In the genomic region with DNA sequence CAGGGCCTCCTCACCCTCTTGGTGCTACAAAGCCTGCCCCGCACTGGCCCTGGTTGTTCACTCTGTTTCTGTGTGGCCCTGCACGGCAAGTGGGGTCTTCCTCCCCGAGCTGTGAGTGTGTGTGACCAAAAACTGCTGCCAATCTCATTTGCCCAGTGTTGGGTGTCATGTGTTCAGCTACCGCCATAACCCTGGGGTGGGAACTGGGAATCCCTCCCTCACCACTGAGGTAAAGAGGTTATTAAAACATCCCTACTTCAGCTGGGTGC, we compare ENCODE assay signal across 15 cellular contexts. TPM values are rescaled to one million over a fixed set of nuclear protein-coding genes. Genes with fewer than 3 reads are reported as not detected.
A peak's percentile ranks its signal among the peaks of the same experiment; 100 is the strongest.
DNase-seq lines count a peak whose midpoint lies in the region; ATAC-seq, FAIRE-seq and TF ChIP-seq lines count a peak whose summit lies in the region.
"Had no signal": no experiment of that assay in that cellular context is flagged by ENCODE, and none has a peak within 500 bp of the region (broad histone marks: within the 10 kb centered on the region; RNA-seq: fewer than 3 reads in every experiment).

No MANE protein-coding gene starts in this region.

- no peak overlapping the region for H3K4ac ChIP-seq in H1 (replicated peaks; ENCODE audit: insufficient read length, low read depth, low read length)

- ATAC-seq in activated T-helper 17 cell treated with anti-CD3 and anti-CD28 coated beads, Interleukin-2, amount 50 U/mL, for 72 hours (replicated peaks): no peak

- peak; percentile 37 for DNase-seq in Daoy (ENCODE audit: low read depth)
- no peak for DNase-seq in SJCRH30
- DNase-seq in H1 (ENCODE audit: low read depth in 1 of 2, low spot score in 2 of 2): no peak
- DNase-seq in osteoblast (ENCODE audit: insufficient read length, low spot score, missing footprints): no peak
- no peak for DNase-seq in endodermal cell
- DNase-seq in effector CD4-positive, alpha-beta T cell: no peak
- DNase-seq in activated CD4-positive, alpha-beta T cell treated with anti-CD3 and anti-CD28 coated beads, Interleukin-2, amount 50 U/mL, for 1 hour: no peak
- DNase-seq: AML-193, COR-L47, GF-D8, GOT3, KG1, NCI-H1694 treated with DMSO at 0.1 percent for 48 hours, NCI-H2107 had no signal

- no peaks in the 10 kb centered on the region for H4K20me1 ChIP-seq in H1 (replicated peaks in 1 of 2; ENCODE audit: control insufficient read depth in 1 of 2, insufficient read depth in 2 of 2, low read length in 2 of 2)
- H4K20me1 ChIP-seq in osteoblast (ENCODE audit: insufficient read depth, low read length): no peaks in the 10 kb centered on the region

- H3K36me3 ChIP-seq in SJCRH30: no peaks in the 10 kb centered on the region
- no peaks in the 10 kb centered on the region for H3K36me3 ChIP-seq in H1 (ENCODE audit: control insufficient read depth in 2 of 4, insufficient read depth in 4 of 4, low read length in 3 of 4)
- H3K36me3 ChIP-seq in osteoblast (ENCODE audit: insufficient read depth, low read length): no peaks in the 10 kb centered on the region
- H3K36me3 ChIP-seq in endodermal cell (ENCODE audit: control insufficient read depth, insufficient read depth, low read length): no peaks in the 10 kb centered on the region

- H3K4me3 Mint-ChIP-seq in endodermal cell: no peak overlapping the region
- H3K4me3 Mint-ChIP-seq in activated T-helper 17 cell treated with anti-CD3 and anti-CD28 coated beads, Interleukin-2, amount 50 U/mL, for 72 hours: no peak overlapping the region

- H2AK5ac ChIP-seq in H1 (ENCODE audit: low read depth, low read length): no peak overlapping the region

- no peak overlapping the region for H2BK5ac ChIP-seq in H1 (ENCODE audit: low read depth, low read length)

- no peak overlapping the region for H2BK120ac ChIP-seq in H1 (replicated peaks; ENCODE audit: low read depth, low read length)

- CTCF ChIA-PET in H1 (lab: Charles Lee; ENCODE audit: partially characterized antibody): interaction anchor here (0.6 to 0.7 kb wide), 2 partner anchors 553 to 915 kb away, joined by 3 read pairs; no protein-coding TSS in a partner anchor

- no peak overlapping the region for H3K14ac ChIP-seq in H1 (ENCODE audit: insufficient read length)

- no peaks in the 10 kb centered on the region for H3K36me3 Mint-ChIP-seq in endodermal cell (ENCODE audit: low read depth)
- H3K36me3 Mint-ChIP-seq in activated T-helper 17 cell treated with anti-CD3 and anti-CD28 coated beads, Interleukin-2, amount 50 U/mL, for 72 hours (ENCODE audit: low read depth): no peaks in the 10 kb centered on the region

- H3K27ac Mint-ChIP-seq in endodermal cell: no peak overlapping the region
- H3K27ac Mint-ChIP-seq in activated T-helper 17 cell treated with anti-CD3 and anti-CD28 coated beads, Interleukin-2, amount 50 U/mL, for 72 hours: no peak overlapping the region

- no peaks in the 10 kb centered on the region for H3K79me1 ChIP-seq in H1 (ENCODE audit: low read depth, low read length)

- no peak overlapping the region for H3K4me2 ChIP-seq in H1 (ENCODE audit: insufficient read depth in 1 of 2, low read depth in 2 of 2, low read length in 2 of 2)
- peak overlapping the region; percentile 71 for H3K4me2 ChIP-seq in osteoblast (ENCODE audit: insufficient read depth, low read length)

- H3K9me3 ChIP-seq in SJCRH30 (replicated peaks): no peaks in the 10 kb centered on the region
- no peaks in the 10 kb centered on the region for H3K9me3 ChIP-seq in H1 (ENCODE audit: insufficient read depth in 2 of 2, low read depth in 1 of 2, low read length in 1 of 2)
- no peaks in the 10 kb centered on the region for H3K9me3 ChIP-seq in osteoblast (ENCODE audit: low read depth, low read length)
- no peaks in the 10 kb centered on the region for H3K9me3 ChIP-seq in endodermal cell (ENCODE audit: control insufficient read depth, low read length)

- H3K18ac ChIP-seq in H1 (ENCODE audit: extremely low read depth, low read length): no peak overlapping the region

- no peak overlapping the region for H3K9ac ChIP-seq in H1 (replicated peaks in 1 of 4; ENCODE audit: extremely low read depth in 1 of 4, low read depth in 3 of 4, low read length in 3 of 4)
- no peak overlapping the region for H3K9ac ChIP-seq in endodermal cell (ENCODE audit: extremely low read depth, low read length, poor library complexity, severe bottlenecking)

- TF ChIP-seq RAD21 in H1 (IDR thresholded peaks at IDR 0.05 in 1 of 2, conservative IDR thresholded peaks at IDR 0.05 in 1 of 2; ENCODE audit: low read depth in 2 of 2, low read length in 2 of 2): no peak

- no peaks in the 10 kb centered on the region for H3K79me2 ChIP-seq in H1 (ENCODE audit: control insufficient read depth in 1 of 2, insufficient read depth in 2 of 2, low read length in 2 of 2)
- H3K79me2 ChIP-seq in osteoblast (ENCODE audit: insufficient read depth, low read length): no peaks in the 10 kb centered on the region

- POLR2A ChIA-PET in H1 (lab: Charles Lee; ENCODE audit: partially characterized antibody): no interaction called here

- H3K27me3 ChIP-seq in SJCRH30: no peaks in the 10 kb centered on the region
- no peaks in the 10 kb centered on the region for H3K27me3 ChIP-seq in H1 (replicated peaks in 1 of 4; ENCODE audit: control insufficient read depth in 3 of 4, extremely low read depth in 1 of 4, insufficient read depth in 3 of 4, low read length in 3 of 4)
- H3K27me3 ChIP-seq in osteoblast (ENCODE audit: insufficient read depth, low read length): no peaks in the 10 kb centered on the region
- H3K27me3 ChIP-seq in endodermal cell (ENCODE audit: control insufficient read depth, insufficient read depth, low read length, poor library complexity, severe bottlenecking): no peaks in the 10 kb centered on the region

- H4K5ac ChIP-seq in H1 (ENCODE audit: insufficient read length, low read depth, low read length): no peak overlapping the region

- H3K23me2 ChIP-seq in H1 (ENCODE audit: low read depth, low read length): no peaks in the 10 kb centered on the region

- H3K4me1 Mint-ChIP-seq in endodermal cell: no peaks in the 10 kb centered on the region
- H3K4me1 Mint-ChIP-seq in activated T-helper 17 cell treated with anti-CD3 and anti-CD28 coated beads, Interleukin-2, amount 50 U/mL, for 72 hours: no peaks in the 10 kb centered on the region

- no peak overlapping the region for H3K23ac ChIP-seq in H1 (ENCODE audit: insufficient read length)

- H4K8ac ChIP-seq in H1 (ENCODE audit: extremely low read depth, insufficient read depth, low read length): peak overlapping the region; percentile 28; the same call in 1 of the 2 replicates

- 90% methylated on average over 4 of the region's 4 CpGs; no CpG with 5 or more reads in 1 of the 2 experiments for WGBS in H1 (ENCODE audit: extremely low coverage in 1 of 2, insufficient coverage in 1 of 2, insufficient read length in 1 of 2, insufficient replicate concordance in 2 of 2, low coverage in 1 of 2, low lambda C conversion rate in 2 of 2, missing lambda C conversion rate in 1 of 2), 2 experiments
- 90 to 96% methylated on average over 4 of the region's 4 CpGs for WGBS in endodermal cell (ENCODE audit: insufficient coverage in 1 of 2, insufficient read length in 1 of 2), 2 experiments

- TF ChIP-seq EP300 in H1 (IDR thresholded peaks at IDR 0.05; ENCODE audit: borderline replicate concordance in 1 of 2, low read depth in 2 of 2, low read length in 2 of 2): no peak

- TF ChIP-seq CTCF in H1 (IDR thresholded peaks at IDR 0.05; ENCODE audit: control extremely low read depth in 1 of 3, insufficient read depth in 1 of 3, low read depth in 1 of 3, low read length in 3 of 3) (no peak), osteoblast (IDR thresholded peaks at IDR 0.05; ENCODE audit: extremely low read depth, low read depth, low read length) (no peak), endodermal cell (conservative IDR thresholded peaks at IDR 0.05) (no peak)

- H3K27ac ChIP-seq in SJCRH30: peak overlapping the region; percentile 64
- no peak overlapping the region for H3K27ac ChIP-seq in H1 (ENCODE audit: low read depth, low read length)
- peak overlapping the region; percentile 47 for H3K27ac ChIP-seq in osteoblast (ENCODE audit: low read depth, low read length)
- no peak overlapping the region for H3K27ac ChIP-seq in endodermal cell (ENCODE audit: low read depth, low read length)

- H2BK12ac ChIP-seq in H1 (ENCODE audit: low read depth, low read length): peak overlapping the region; percentile 23; the same call in 1 of the 2 replicates

- H3K27me3 Mint-ChIP-seq in endodermal cell (ENCODE audit: insufficient read depth): peaks cover 2% of the 10 kb centered on the region
- no peaks in the 10 kb centered on the region for H3K27me3 Mint-ChIP-seq in activated T-helper 17 cell treated with anti-CD3 and anti-CD28 coated beads, Interleukin-2, amount 50 U/mL, for 72 hours

- H2AFZ ChIP-seq in H1 (ENCODE audit: low read length) (no peak overlapping the region), osteoblast (ENCODE audit: low read length) (no peak overlapping the region)

- no peaks in the 10 kb centered on the region for H3K9me3 Mint-ChIP-seq in endodermal cell
- H3K9me3 Mint-ChIP-seq in activated T-helper 17 cell treated with anti-CD3 and anti-CD28 coated beads, Interleukin-2, amount 50 U/mL, for 72 hours: no peaks in the 10 kb centered on the region

- no peak overlapping the region for H2BK15ac ChIP-seq in H1 (ENCODE audit: low read length)

- TF ChIP-seq POLR2A in H1 (IDR thresholded peaks at IDR 0.05; ENCODE audit: control extremely low read depth in 1 of 2, low read depth in 2 of 2, low read length in 2 of 2): no peak

- H3K4me1 ChIP-seq in SJCRH30: peaks cover 34% of the 10 kb centered on the region
- no peaks in the 10 kb centered on the region for H3K4me1 ChIP-seq in H1 (replicated peaks in 1 of 4; ENCODE audit: control insufficient read depth in 3 of 4, insufficient read depth in 4 of 4, low read length in 3 of 4)
- H3K4me1 ChIP-seq in osteoblast (ENCODE audit: insufficient read depth, low read length): peaks cover 20% of the 10 kb centered on the region
- H3K4me1 ChIP-seq in endodermal cell (ENCODE audit: control insufficient read depth, insufficient read depth, low read length): no peaks in the 10 kb centered on the region

- no peak overlapping the region for H3K56ac ChIP-seq in H1 (replicated peaks; ENCODE audit: insufficient read length, low read depth, low read length)

- no peak for FAIRE-seq in H1 (lab: Jason Lieb, UNC)

- H3K4me3 ChIP-seq in SJCRH30: no peak overlapping the region
- H3K4me3 ChIP-seq in H1 (ENCODE audit: extremely low read depth in 1 of 4, insufficient read depth in 2 of 4, low read depth in 3 of 4, low read length in 4 of 4): no peak overlapping the region
- H3K4me3 ChIP-seq in osteoblast (ENCODE audit: insufficient read depth, low read length): no peak overlapping the region
- H3K4me3 ChIP-seq in endodermal cell (ENCODE audit: low read length): no peak overlapping the region

- H2BK20ac ChIP-seq in H1 (ENCODE audit: low read length): no peak overlapping the region

- H4K91ac ChIP-seq in H1 (replicated peaks; ENCODE audit: insufficient read length, low read length): no peak overlapping the region

RNA-seq across cellular contexts. Expression of gene P2RX4, which starts 20.1 kb away (rescaled TPM):
- 7.8 and 11.7 TPM in 2 replicates for total RNA-seq in Daoy (2014; rRNA removed; shearing (Covaris generic))
- total RNA-seq in SJCRH30 (2014; rRNA removed; shearing (Covaris generic)): 5.7 and 6.1 TPM in 2 replicates
- 7.1 and 9.5 TPM in 2 replicates for total RNA-seq in H1 (2021; fragmentation: NEBNext Ultra II Directional; extraction: Animal tissue kit (Norgen Biotek cat#: 25700))
- polyA plus RNA-seq in H1 (2011; rRNA removed): 12.2 and 21.4 TPM in 2 replicates
- 13.8 TPM for polyA plus RNA-seq in H1 (2011; cell fraction: cytosol; rRNA removed)
- polyA plus RNA-seq in H1 (2011; cell fraction: nucleus; rRNA removed): 22.4 TPM
- 4.5 to 12.1 TPM (median 9.5 TPM) in 4 replicates for polyA plus RNA-seq in H1 (2012, experiment 1 of 2)
- 6.1 TPM for polyA plus RNA-seq in H1 (2012, experiment 2 of 2)
- polyA plus RNA-seq in H1 (2013, experiment 1 of 2): 7.9 TPM
- polyA plus RNA-seq in H1 (2013, experiment 2 of 2): 9.9 TPM
- 16.2 and 17.6 TPM in 2 replicates for polyA minus RNA-seq in H1 (2011; rRNA and poly(A)+ RNA removed)
- polyA minus RNA-seq in H1 (2011; cell fraction: cytosol; rRNA and poly(A)+ RNA removed): 5.0 TPM
- polyA minus RNA-seq in H1 (2011; cell fraction: nucleus; rRNA and poly(A)+ RNA removed): 10.2 TPM
- total RNA-seq in osteoblast: 22.1 and 23.5 TPM in 2 replicates
- 10 to 100 TPM; 11.5 to 21.1 TPM for total RNA-seq in endodermal cell
- polyA plus RNA-seq in endodermal cell (2013, experiment 1 of 2): 14.6 TPM
- 13.8 TPM for polyA plus RNA-seq in endodermal cell (2013, experiment 2 of 2)
- 10 to 100 TPM; 31.6 to 45.3 TPM for total RNA-seq in activated T-helper 17 cell treated with anti-CD3 and anti-CD28 coated beads, Interleukin-2, amount 50 U/mL, for 72 hours

RNA-seq across cellular contexts. Expression of gene P2RX7, which starts 57.1 kb away (rescaled TPM):
- 0.57 and 1.3 TPM in 2 replicates for total RNA-seq in Daoy (2014; rRNA removed; shearing (Covaris generic))
- total RNA-seq in SJCRH30 (2014; rRNA removed; shearing (Covaris generic)): 1.3 and 2.5 TPM in 2 replicates
- total RNA-seq in H1 (2021; fragmentation: NEBNext Ultra II Directional; extraction: Animal tissue kit (Norgen Biotek cat#: 25700)): 0.42 and 0.56 TPM in 2 replicates
- 0.16 and 0.38 TPM in 2 replicates for polyA plus RNA-seq in H1 (2011; rRNA removed)
- 0.23 TPM for polyA plus RNA-seq in H1 (2011; cell fraction: cytosol; rRNA removed)
- polyA plus RNA-seq in H1 (2011; cell fraction: nucleus; rRNA removed): 0.19 TPM
- polyA plus RNA-seq in H1 (2012, experiment 1 of 2): 0.19 to 0.64 TPM (median 0.37 TPM) in 4 replicates
- 0.17 TPM for polyA plus RNA-seq in H1 (2012, experiment 2 of 2)
- 0.36 TPM for polyA plus RNA-seq in H1 (2013, experiment 1 of 2)
- polyA plus RNA-seq in H1 (2013, experiment 2 of 2): 0.24 TPM
- 0.39 and 0.41 TPM in 2 replicates for polyA minus RNA-seq in H1 (2011; rRNA and poly(A)+ RNA removed)
- not detected for polyA minus RNA-seq in H1 (2011; cell fraction: cytosol; rRNA and poly(A)+ RNA removed)
- 0.40 TPM for polyA minus RNA-seq in H1 (2011; cell fraction: nucleus; rRNA and poly(A)+ RNA removed)
- total RNA-seq in osteoblast (3.8 and 4.0 TPM in 2 replicates), endodermal cell (under 1 TPM in 1 of 2 donors, not detected in 1; 0.18 TPM)
- 0.64 TPM for polyA plus RNA-seq in endodermal cell (2013, experiment 1 of 2)
- polyA plus RNA-seq in endodermal cell (2013, experiment 2 of 2): 0.33 TPM
- total RNA-seq in activated T-helper 17 cell treated with anti-CD3 and anti-CD28 coated beads, Interleukin-2, amount 50 U/mL, for 72 hours: 1 to 10 TPM; 3.8 to 6.4 TPM

Comparison
In these comparisons a context has a peak if more than half of its experiments do, and no peak if none do; other contexts are left out.
1. H3K27ac ChIP-seq: peak in SJCRH30 (single experiment) and osteoblast (single experiment); none in H1 (single experiment) and endodermal cell (single experiment).